ENCODE assay signal across 29 cellular contexts in the genomic region with DNA sequence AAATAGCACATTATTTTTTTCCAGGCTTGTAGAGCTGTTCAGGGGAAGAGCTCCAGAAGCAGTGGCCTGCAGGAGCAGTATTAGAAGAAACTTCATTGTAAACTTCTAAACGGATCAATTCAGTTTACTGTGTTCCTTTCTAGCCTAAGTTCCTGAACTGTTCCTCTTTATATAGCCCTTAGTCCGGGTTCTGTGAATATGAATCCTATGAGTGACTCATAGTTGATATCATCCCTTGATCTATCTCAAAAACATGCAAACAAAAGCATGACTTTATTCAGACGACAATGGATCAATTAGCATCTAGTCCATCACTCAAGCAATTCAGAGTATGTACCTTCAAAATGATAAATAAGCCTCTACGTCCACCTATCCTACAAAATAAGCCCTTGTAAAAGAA. TPM values are rescaled to one million over a fixed set of nuclear protein-coding genes. Genes with fewer than 3 reads are reported as not detected.
"Had no signal": no experiment of that assay in that cellular context is flagged by ENCODE, and none has a peak within 500 bp of the region (broad histone marks: within the 10 kb centered on the region; RNA-seq: fewer than 3 reads in every experiment).

Gene MMP12 (minus strand): TSS at position 141 of the 400 bp plus-strand sequence. CDS start 45 bp downstream, at position 96.

- ATAC-seq: activated CD8-positive, alpha-beta T cell treated with anti-CD3 and anti-CD28 coated beads, Interleukin-2, amount 10 ng/mL, durations not matched to agents 7 days and 5 days; activated naive CD4-positive, alpha-beta T cell treated with anti-CD3 and anti-CD28 coated beads, Interleukin-2, amount 50 U/mL, for 72 hours; activated naive CD8-positive, alpha-beta T cell treated with anti-CD3 and anti-CD28 coated beads, Interleukin-2, amount 50 U/mL, for 24 hours; body of pancreas; T-helper 17 cell; WTC11 had no signal

- H3K4me3 ChIP-seq: ascending aorta, body of pancreas, Peyer's patch, SJSA1 had no signal

- H3K27me3 ChIP-seq: ascending aorta, body of pancreas, Peyer's patch, SJSA1 had no signal

- H3K9me3 ChIP-seq: ascending aorta, body of pancreas, Peyer's patch, SJSA1 had no signal

- H3K9me3 Mint-ChIP-seq: activated naive CD4-positive, alpha-beta T cell treated with anti-CD3 and anti-CD28 coated beads, Interleukin-2, amount 50 U/mL, for 72 hours; activated naive CD8-positive, alpha-beta T cell treated with anti-CD3 and anti-CD28 coated beads, Interleukin-2, amount 50 U/mL, for 24 hours; central memory CD8-positive, alpha-beta T cell had no signal

- H3K36me3 Mint-ChIP-seq: activated naive CD4-positive, alpha-beta T cell treated with anti-CD3 and anti-CD28 coated beads, Interleukin-2, amount 50 U/mL, for 72 hours; WTC11 had no signal

- H3K4me1 Mint-ChIP-seq: activated naive CD8-positive, alpha-beta T cell treated with anti-CD3 and anti-CD28 coated beads, Interleukin-2, amount 50 U/mL, for 24 hours; central memory CD8-positive, alpha-beta T cell; T-helper 17 cell; WTC11 had no signal

- H3K27ac Mint-ChIP-seq: activated CD8-positive, alpha-beta T cell treated with anti-CD3 and anti-CD28 coated beads, Interleukin-2, amount 10 ng/mL, durations not matched to agents 7 days and 5 days; activated naive CD4-positive, alpha-beta T cell treated with anti-CD3 and anti-CD28 coated beads, Interleukin-2, amount 50 U/mL, for 72 hours; activated naive CD8-positive, alpha-beta T cell treated with anti-CD3 and anti-CD28 coated beads, Interleukin-2, amount 50 U/mL, for 24 hours; T-helper 17 cell; WTC11 had no signal

- H3K4me3 Mint-ChIP-seq: activated CD8-positive, alpha-beta T cell treated with anti-CD3 and anti-CD28 coated beads, Interleukin-2, amount 10 ng/mL, durations not matched to agents 7 days and 5 days; activated naive CD8-positive, alpha-beta T cell treated with anti-CD3 and anti-CD28 coated beads, Interleukin-2, amount 50 U/mL, for 24 hours; central memory CD8-positive, alpha-beta T cell; T-helper 17 cell; WTC11 had no signal

- DNase-seq: activated CD4-positive, alpha-beta T cell treated with anti-CD3 and anti-CD28 coated beads for 48 hours; activated CD4-positive, alpha-beta T cell treated with anti-CD3 and anti-CD28 coated beads, Interleukin-2, amount 50 U/mL, for 4 hours; activated CD4-positive, CD25-positive, alpha-beta regulatory T cell treated with anti-CD3 and anti-CD28 coated beads, Interleukin-2, amount 50 U/mL, for 72 hours; activated CD8-positive, alpha-beta memory T cell treated with anti-CD3 and anti-CD28 coated beads, Interleukin-2, amount 50 U/mL, for 48 hours; activated CD8-positive, alpha-beta T cell treated with anti-CD3 and anti-CD28 coated beads, Interleukin-2, amount 10 ng/mL, durations not matched to agents 7 days and 5 days; activated effector memory CD4-positive, alpha-beta T cell treated with Interleukin-2 at 50 U/mL for 16 hours; activated naive CD4-positive, alpha-beta T cell treated with Interleukin-2 at 50 U/mL for 16 hours; activated naive CD8-positive, alpha-beta T cell treated with anti-CD3 and anti-CD28 coated beads, Interleukin-2, amount 50 U/mL, for 24 hours; activated T-cell treated with anti-CD3 and anti-CD28 coated beads, Interleukin-2, amount 50 U/mL, for 1 hour; amniotic stem cell; body of pancreas; MM.1S; NCI-H1105; NCI-H1436; NCI-H1694 treated with DMSO at 0.1 percent for 48 hours; NCI-H2029 treated with DMSO at 0.1 percent for 48 hours; NCI-H345; NCI-H510A treated with DMSO at 0.1 percent for 48 hours; NCI-H69; Peyer's patch; Right ventricle myocardium superior; T-helper 17 cell; T-helper 9 cell had no signal

- H3K4me1 ChIP-seq: ascending aorta, body of pancreas, Peyer's patch, SJSA1 had no signal

- H3K36me3 ChIP-seq: ascending aorta, Peyer's patch, SJSA1 had no signal

- H3K27ac ChIP-seq: ascending aorta, body of pancreas, Peyer's patch, RWPE1, SJSA1 had no signal

RNA-seq across cellular contexts. Expression of gene MMP12, which starts in this region (rescaled TPM):
- total RNA-seq: activated CD8-positive, alpha-beta T cell treated with anti-CD3 and anti-CD28 coated beads, Interleukin-2, amount 10 ng/mL, durations not matched to agents 7 days and 5 days; activated naive CD4-positive, alpha-beta T cell treated with anti-CD3 and anti-CD28 coated beads, Interleukin-2, amount 50 U/mL, for 72 hours; ascending aorta; body of pancreas; Right ventricle myocardium superior; T-helper 17 cell; WTC11 had no signal
